Comparison of ENCODE assay signal across 13 cellular contexts in the genomic region with DNA sequence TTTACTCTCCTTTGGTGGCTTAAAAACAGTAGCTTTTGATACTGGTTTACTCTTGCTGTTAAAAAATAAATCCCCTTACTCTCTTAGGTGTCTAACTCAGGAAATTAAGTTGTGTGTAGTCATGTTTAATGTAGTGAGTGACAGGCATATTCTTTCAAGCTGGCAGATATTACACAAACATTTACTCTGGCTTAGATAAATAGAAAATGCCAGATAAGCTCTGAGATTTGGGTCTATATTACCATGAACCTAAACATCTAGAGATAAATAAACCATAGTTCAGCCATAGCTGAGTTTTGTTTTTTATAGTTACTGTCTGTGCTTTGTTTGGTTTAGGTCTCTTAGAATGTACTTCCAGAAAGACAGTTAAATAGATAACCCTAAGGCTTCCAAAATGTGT. TPM values are rescaled to one million over a fixed set of nuclear protein-coding genes. Genes with fewer than 3 reads are reported as not detected.
DNase-seq lines count a peak whose midpoint lies in the region; ATAC-seq and TF ChIP-seq lines count a peak whose summit lies in the region.
"Had no signal": no experiment of that assay in that cellular context is flagged by ENCODE, and none has a peak within 500 bp of the region (broad histone marks: within the 10 kb centered on the region; RNA-seq: fewer than 3 reads in every experiment).

No MANE protein-coding gene starts in this region.

- H3K27me3 ChIP-seq in GM23338 (ENCODE audit: insufficient read depth) (peaks cover 56% of the 10 kb centered on the region), adipocyte (replicated peaks; ENCODE audit: control insufficient read depth, insufficient read depth, low read length) (no peaks in the 10 kb centered on the region), right cardiac atrium (ENCODE audit: control insufficient read depth, insufficient read depth) (no peaks in the 10 kb centered on the region), psoas muscle (ENCODE audit: insufficient read depth in 3 of 3, low read length in 2 of 3) (no peaks in the 10 kb centered on the region)
- H3K27me3 ChIP-seq: BE2C, thyroid gland had no signal

- no peak overlapping the region for H3K9ac ChIP-seq in adipocyte (ENCODE audit: low read length)

- peak overlapping the region; percentile 87 for H3K4me3 Mint-ChIP-seq in GM23338
- H3K4me3 Mint-ChIP-seq: activated B cell treated with CpG ODN at 0.5 μM for 24 hours had no signal

- peaks cover 39% of the 10 kb centered on the region for H3K27me3 Mint-ChIP-seq in GM23338 (ENCODE audit: insufficient read depth, low read depth, poor library complexity)

- ATAC-seq in GM23338: no peak
- no peak for ATAC-seq in right cardiac atrium
- no peak for ATAC-seq in psoas muscle
- no peak for ATAC-seq in GM19463 (IDR thresholded peaks at IDR 0.05; ENCODE audit: unreplicated experiment)
- no peak for ATAC-seq in HG03135 (IDR thresholded peaks at IDR 0.05; ENCODE audit: unreplicated experiment)
- ATAC-seq in HG03097 (IDR thresholded peaks at IDR 0.05; ENCODE audit: low FRiP score, unreplicated experiment): no peak

- H2AFZ ChIP-seq in GM23338: no peak overlapping the region

- no peak for TF ChIP-seq CTCF in GM23338 (conservative IDR thresholded peaks at IDR 0.05; ENCODE audit: low read depth in 2 of 2)
- no peak for TF ChIP-seq CTCF in psoas muscle (IDR thresholded peaks at IDR 0.05)

- H3K27ac ChIP-seq in GM23338 (ENCODE audit: low read depth) (no peak overlapping the region), right cardiac atrium (ENCODE audit: low read length) (no peak overlapping the region), psoas muscle (peak overlapping the region; percentile 91)
- H3K27ac ChIP-seq: SJCRH30 had no signal

- intact Hi-C loops in right cardiac atrium (cut with DNase I) (loop anchor here in 3 of 4 donors (5.0 to 10.0 kb wide), 5 partner anchors 215 to 525 kb away; no protein-coding TSS in a partner anchor), psoas muscle (cut with DNase I) (loop anchor here (5.0 to 10.0 kb wide), 4 partner anchors 38 to 525 kb away; no protein-coding TSS in a partner anchor)

- no peaks in the 10 kb centered on the region for H3K9me3 Mint-ChIP-seq in GM23338
- H3K9me3 Mint-ChIP-seq: activated B cell treated with CpG ODN at 0.5 μM for 24 hours had no signal

- H3K4me1 ChIP-seq in GM23338 (ENCODE audit: insufficient read depth): peaks cover 46% of the 10 kb centered on the region
- H3K4me1 ChIP-seq in adipocyte (ENCODE audit: control insufficient read depth, insufficient read depth, low read length): peaks cover 13% of the 10 kb centered on the region
- H3K4me1 ChIP-seq in right cardiac atrium (ENCODE audit: control insufficient read depth, insufficient read depth, low read length): peaks cover 6% of the 10 kb centered on the region
- H3K4me1 ChIP-seq in psoas muscle: peaks cover 53% of the 10 kb centered on the region
- H3K4me1 ChIP-seq: BE2C, SJCRH30 had no signal

- H3K79me2 ChIP-seq in GM23338 (replicated peaks; ENCODE audit: insufficient read depth): no peaks in the 10 kb centered on the region

- 0 out of 2 replicates have a peak, but pooled peaks cover 4% of the 10 kb centered on the region for H4K20me1 ChIP-seq in GM23338 (replicated peaks; ENCODE audit: insufficient read depth)

- H3K36me3 ChIP-seq in GM23338 (ENCODE audit: insufficient read depth): no peaks in the 10 kb centered on the region
- no peaks in the 10 kb centered on the region for H3K36me3 ChIP-seq in adipocyte (ENCODE audit: control insufficient read depth, insufficient read depth, low read length, severe bottlenecking)
- no peaks in the 10 kb centered on the region for H3K36me3 ChIP-seq in psoas muscle (ENCODE audit: insufficient read depth in 1 of 2, low read depth in 1 of 2)
- H3K36me3 ChIP-seq: BE2C, SJCRH30, thyroid gland had no signal

- H3F3A ChIP-seq in GM23338 (replicated peaks; ENCODE audit: low read depth): no peaks in the 10 kb centered on the region

- H3K9me3 ChIP-seq in adipocyte (ENCODE audit: control insufficient read depth, low read length) (no peaks in the 10 kb centered on the region), right cardiac atrium (ENCODE audit: control insufficient read depth, low read length) (no peaks in the 10 kb centered on the region), psoas muscle (no peaks in the 10 kb centered on the region)
- H3K9me3 ChIP-seq: BE2C, SJCRH30, thyroid gland had no signal

- H3K4me3 ChIP-seq in GM23338: peak overlapping the region; percentile 80; the same call in 1 of the 2 replicates
- H3K4me3 ChIP-seq in adipocyte (ENCODE audit: low read length): no peak overlapping the region
- H3K4me3 ChIP-seq in right cardiac atrium (ENCODE audit: low read length): peak overlapping the region; percentile 96
- H3K4me3 ChIP-seq in psoas muscle: peak overlapping the region; percentile 74
- H3K4me3 ChIP-seq: SJCRH30 had no signal

- H3K27ac Mint-ChIP-seq in GM23338: no peak overlapping the region
- H3K27ac Mint-ChIP-seq: activated B cell treated with CpG ODN at 0.5 μM for 24 hours had no signal

- H3K36me3 Mint-ChIP-seq in GM23338 (ENCODE audit: low read depth): no peaks in the 10 kb centered on the region

- peak overlapping the region; percentile 94; the same call in 1 of the 2 replicates for H3K4me2 ChIP-seq in GM23338

- DNase-seq in GM23338 (ENCODE audit: low spot score): no peak
- DNase-seq in adipocyte (ENCODE audit: low read depth): peak; percentile 2
- no peak for DNase-seq in right cardiac atrium
- no peak for DNase-seq in psoas muscle
- no peak for DNase-seq in HUDEP-2 (lab: John Stamatoyannopoulos, UW; ENCODE audit: unreplicated experiment in 76 of 76)
- DNase-seq: activated B cell treated with CpG ODN at 0.5 μM for 24 hours, BE2C, NCI-H526, SJCRH30 had no signal

- peaks cover 43% of the 10 kb centered on the region for H3K4me1 Mint-ChIP-seq in GM23338

- H3K9me2 ChIP-seq in GM23338 (ENCODE audit: insufficient read depth): no peaks in the 10 kb centered on the region

TF ChIP-seq in GM23338, 12 proteins besides CTCF, POLR2A, EP300 and RAD21 (continues in another document):
- TF ChIP-seq EZH2phosphoT487 (IDR thresholded peaks at IDR 0.05; ENCODE audit: unreplicated experiment) (no peak), NANOG (IDR thresholded peaks at IDR 0.05; ENCODE audit: borderline replicate concordance) (no peak), CREB1 (CRISPR knock-in tag; IDR thresholded peaks at IDR 0.05; ENCODE audit: low read depth) (no peak)
- TF ChIP-seq, protein P1, sequence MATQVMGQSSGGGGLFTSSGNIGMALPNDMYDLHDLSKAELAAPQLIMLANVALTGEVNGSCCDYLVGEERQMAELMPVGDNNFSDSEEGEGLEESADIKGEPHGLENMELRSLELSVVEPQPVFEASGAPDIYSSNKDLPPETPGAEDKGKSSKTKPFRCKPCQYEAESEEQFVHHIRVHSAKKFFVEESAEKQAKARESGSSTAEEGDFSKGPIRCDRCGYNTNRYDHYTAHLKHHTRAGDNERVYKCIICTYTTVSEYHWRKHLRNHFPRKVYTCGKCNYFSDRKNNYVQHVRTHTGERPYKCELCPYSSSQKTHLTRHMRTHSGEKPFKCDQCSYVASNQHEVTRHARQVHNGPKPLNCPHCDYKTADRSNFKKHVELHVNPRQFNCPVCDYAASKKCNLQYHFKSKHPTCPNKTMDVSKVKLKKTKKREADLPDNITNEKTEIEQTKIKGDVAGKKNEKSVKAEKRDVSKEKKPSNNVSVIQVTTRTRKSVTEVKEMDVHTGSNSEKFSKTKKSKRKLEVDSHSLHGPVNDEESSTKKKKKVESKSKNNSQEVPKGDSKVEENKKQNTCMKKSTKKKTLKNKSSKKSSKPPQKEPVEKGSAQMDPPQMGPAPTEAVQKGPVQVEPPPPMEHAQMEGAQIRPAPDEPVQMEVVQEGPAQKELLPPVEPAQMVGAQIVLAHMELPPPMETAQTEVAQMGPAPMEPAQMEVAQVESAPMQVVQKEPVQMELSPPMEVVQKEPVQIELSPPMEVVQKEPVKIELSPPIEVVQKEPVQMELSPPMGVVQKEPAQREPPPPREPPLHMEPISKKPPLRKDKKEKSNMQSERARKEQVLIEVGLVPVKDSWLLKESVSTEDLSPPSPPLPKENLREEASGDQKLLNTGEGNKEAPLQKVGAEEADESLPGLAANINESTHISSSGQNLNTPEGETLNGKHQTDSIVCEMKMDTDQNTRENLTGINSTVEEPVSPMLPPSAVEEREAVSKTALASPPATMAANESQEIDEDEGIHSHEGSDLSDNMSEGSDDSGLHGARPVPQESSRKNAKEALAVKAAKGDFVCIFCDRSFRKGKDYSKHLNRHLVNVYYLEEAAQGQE (IDR thresholded peaks at IDR 0.05; ENCODE audit: unreplicated experiment): no peak
- TF ChIP-seq, protein P2, sequence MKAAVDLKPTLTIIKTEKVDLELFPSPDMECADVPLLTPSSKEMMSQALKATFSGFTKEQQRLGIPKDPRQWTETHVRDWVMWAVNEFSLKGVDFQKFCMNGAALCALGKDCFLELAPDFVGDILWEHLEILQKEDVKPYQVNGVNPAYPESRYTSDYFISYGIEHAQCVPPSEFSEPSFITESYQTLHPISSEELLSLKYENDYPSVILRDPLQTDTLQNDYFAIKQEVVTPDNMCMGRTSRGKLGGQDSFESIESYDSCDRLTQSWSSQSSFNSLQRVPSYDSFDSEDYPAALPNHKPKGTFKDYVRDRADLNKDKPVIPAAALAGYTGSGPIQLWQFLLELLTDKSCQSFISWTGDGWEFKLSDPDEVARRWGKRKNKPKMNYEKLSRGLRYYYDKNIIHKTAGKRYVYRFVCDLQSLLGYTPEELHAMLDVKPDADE (IDR thresholded peaks at IDR 0.05): no peak

RNA-seq across cellular contexts. Expression of a gene that starts 2.4 kb away (rescaled TPM):
- total RNA-seq in GM23338 (2014; rRNA removed; shearing (Covaris generic)): 0.97 and 4.0 TPM in 2 replicates
- polyA plus RNA-seq in GM23338 (2016; fragmentation: Nextera tagmentation; extraction: Ambion mirVana): 0.37 and 0.64 TPM in 2 replicates
- total RNA-seq in right cardiac atrium: 10 to 100 TPM in 3 of 4 donors, 1 to 10 TPM in 1; 7.0 to 28.3 (median 22.3) TPM
- 6.5 TPM for polyA plus RNA-seq in right cardiac atrium
- 1 to 10 TPM; 3.5 to 7.4 (median 3.7) TPM for total RNA-seq in psoas muscle
- 1 to 10 TPM; 1.1 to 5.8 (median 2.5) TPM for polyA plus RNA-seq in psoas muscle
- total RNA-seq: activated B cell treated with CpG ODN at 0.5 μM for 24 hours had no signal
